ENCODE assay signal across 1 cellular context in the genomic region with DNA sequence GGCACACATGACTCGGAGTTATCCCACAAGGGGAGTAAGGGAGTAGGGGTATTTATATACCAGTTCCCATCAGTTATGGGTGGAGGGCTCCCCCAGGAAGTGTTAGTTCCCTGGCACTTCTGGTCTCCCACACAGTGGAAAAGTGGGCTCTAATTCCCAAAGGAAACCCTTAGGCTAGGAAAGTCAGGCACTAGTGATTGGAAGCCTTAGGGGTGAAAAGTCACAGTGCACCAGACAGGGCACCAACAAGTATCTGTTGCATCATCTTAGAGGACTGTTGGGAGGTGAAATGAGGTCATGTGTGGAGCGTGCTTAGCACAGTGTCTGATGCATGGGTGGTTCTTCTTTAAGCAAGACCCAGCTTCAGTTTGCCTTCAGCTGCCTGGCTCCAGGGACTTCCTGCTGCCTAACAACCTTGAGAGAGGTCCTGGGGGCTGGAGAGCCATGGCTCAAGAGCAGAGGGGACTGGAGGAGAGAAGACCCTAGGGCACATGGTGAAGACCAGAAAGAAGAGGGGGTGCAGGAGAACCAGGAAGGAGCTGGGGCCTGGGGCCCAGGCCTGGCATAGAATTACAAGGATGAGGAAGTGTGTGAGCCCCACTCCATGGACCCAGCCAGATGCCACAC.
TF ChIP-seq lines count a peak whose summit lies in the region.

No MANE protein-coding gene starts in this region.

TF ChIP-seq in K562, 482 proteins besides CTCF, POLR2A, EP300 and RAD21 (continued from another document and continues in another):
- TF ChIP-seq, protein P1, sequence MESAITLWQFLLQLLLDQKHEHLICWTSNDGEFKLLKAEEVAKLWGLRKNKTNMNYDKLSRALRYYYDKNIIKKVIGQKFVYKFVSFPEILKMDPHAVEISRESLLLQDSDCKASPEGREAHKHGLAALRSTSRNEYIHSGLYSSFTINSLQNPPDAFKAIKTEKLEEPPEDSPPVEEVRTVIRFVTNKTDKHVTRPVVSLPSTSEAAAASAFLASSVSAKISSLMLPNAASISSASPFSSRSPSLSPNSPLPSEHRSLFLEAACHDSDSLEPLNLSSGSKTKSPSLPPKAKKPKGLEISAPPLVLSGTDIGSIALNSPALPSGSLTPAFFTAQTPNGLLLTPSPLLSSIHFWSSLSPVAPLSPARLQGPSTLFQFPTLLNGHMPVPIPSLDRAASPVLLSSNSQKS (CRISPR knock-in tag; IDR thresholded peaks at IDR 0.05), result no peak
- TF ChIP-seq MAFK (IDR thresholded peaks at IDR 0.05; ENCODE audit: low read length) (no peak), ZNF12 (CRISPR knock-in tag; IDR thresholded peaks at IDR 0.05) (no peak), FOXM1 (IDR thresholded peaks at IDR 0.05; ENCODE audit: low read depth) (no peak), FOXM1 (CRISPR knock-in tag; IDR thresholded peaks at IDR 0.05; ENCODE audit: low read depth) (no peak), RFX5 (IDR thresholded peaks at IDR 0.05; ENCODE audit: low read depth, low read length) (no peak), SREBF1 (IDR thresholded peaks at IDR 0.05; ENCODE audit: borderline replicate concordance, low read depth, low read length) (no peak), ZNF232 (CRISPR knock-in tag; IDR thresholded peaks at IDR 0.05) (no peak), HNRNPL (IDR thresholded peaks at IDR 0.05; ENCODE audit: low read depth, low read length) (no peak), ZNF778 (CRISPR knock-in tag; IDR thresholded peaks at IDR 0.05) (no peak), NR2C2 (CRISPR knock-in tag; IDR thresholded peaks at IDR 0.05) (peak; percentile 73; the same call in 1 of the 2 replicates), NR2C2 (tag; IDR thresholded peaks at IDR 0.05) (peak; percentile 96), CHCHD3 (CRISPR knock-in tag; IDR thresholded peaks at IDR 0.05) (no peak), FOXK2 (conservative IDR thresholded peaks at IDR 0.05 in 1 of 2, IDR thresholded peaks at IDR 0.05 in 1 of 2; ENCODE audit: low read depth in 2 of 2) (no peak), GABPB1 (CRISPR knock-in tag; IDR thresholded peaks at IDR 0.05) (no peak), C11orf30 (IDR thresholded peaks at IDR 0.05; ENCODE audit: low read depth) (no peak), CREBBP (IDR thresholded peaks at IDR 0.05; ENCODE audit: low read depth, low read length) (no peak), SMAD1 (IDR thresholded peaks at IDR 0.05; ENCODE audit: low read depth, low read length, partially characterized antibody) (no peak), HNRNPLL (IDR thresholded peaks at IDR 0.05; ENCODE audit: low read depth, low read length, poor library complexity, severe bottlenecking) (no peak), PTTG1 (tag; IDR thresholded peaks at IDR 0.05; ENCODE audit: low read depth) (no peak; the same call in 1 of the 2 replicates), SP2 (IDR thresholded peaks at IDR 0.05; ENCODE audit: extremely low read depth, low read depth, low read length, poor library complexity, severe bottlenecking) (no peak), FOXJ2 (tag; IDR thresholded peaks at IDR 0.05) (no peak), FOXP1 (CRISPR knock-in tag; IDR thresholded peaks at IDR 0.05) (no peak), POLR3A (IDR thresholded peaks at IDR 0.05; ENCODE audit: borderline replicate concordance, extremely low read depth, insufficient read depth, insufficient read length) (no peak), TSC22D4 (tag; IDR thresholded peaks at IDR 0.05) (no peak), ZNF76 (CRISPR knock-in tag; IDR thresholded peaks at IDR 0.05; ENCODE audit: borderline replicate concordance) (peak; percentile 12; the same call in 1 of the 2 replicates), TCF7L2 (IDR thresholded peaks at IDR 0.05; ENCODE audit: low read depth, low read length) (no peak), NR3C1 (CRISPR knock-in tag; IDR thresholded peaks at IDR 0.05) (no peak), NONO (IDR thresholded peaks at IDR 0.05; ENCODE audit: low read depth in 2 of 2, low read length in 1 of 2) (no peak), FOXJ3 (CRISPR knock-in tag; IDR thresholded peaks at IDR 0.05) (no peak), TBP (optimal IDR thresholded peaks at IDR 0.05; ENCODE audit: low read depth, low read length) (no peak), ZNF695 (CRISPR knock-in tag; IDR thresholded peaks at IDR 0.05) (no peak), ZNF3 (CRISPR knock-in tag; IDR thresholded peaks at IDR 0.05) (no peak), TCF7 (IDR thresholded peaks at IDR 0.05; ENCODE audit: borderline replicate concordance) (no peak), KLF1 (tag; IDR thresholded peaks at IDR 0.05) (no peak), ZNF143 (CRISPR knock-in tag; IDR thresholded peaks at IDR 0.05) (no peak), MYNN (IDR thresholded peaks at IDR 0.05) (no peak), MYNN (CRISPR knock-in tag; IDR thresholded peaks at IDR 0.05) (no peak), DIDO1 (tag; IDR thresholded peaks at IDR 0.05; ENCODE audit: low read depth) (no peak), ARID2 (IDR thresholded peaks at IDR 0.05) (no peak), ZNF140 (CRISPR knock-in tag; IDR thresholded peaks at IDR 0.05) (no peak), NUFIP1 (IDR thresholded peaks at IDR 0.05; ENCODE audit: partially characterized antibody) (no peak), KLF16 (IDR thresholded peaks at IDR 0.05) (no peak), ZNF174 (CRISPR knock-in tag; IDR thresholded peaks at IDR 0.05) (no peak), LCOR (CRISPR knock-in tag; IDR thresholded peaks at IDR 0.05) (no peak), MEIS2 (IDR thresholded peaks at IDR 0.05; ENCODE audit: partially characterized antibody) (no peak), NFRKB (IDR thresholded peaks at IDR 0.05; ENCODE audit: low read depth) (peak; percentile 65; the same call in 1 of the 2 replicates), CREM (IDR thresholded peaks at IDR 0.05; ENCODE audit: low read depth) (peak; percentile 63; the same call in 1 of the 2 replicates), MYBL2 (IDR thresholded peaks at IDR 0.05; ENCODE audit: low read depth) (no peak), MYBL2 (CRISPR knock-in tag; IDR thresholded peaks at IDR 0.05; ENCODE audit: borderline replicate concordance) (no peak), ELF2 (CRISPR knock-in tag; IDR thresholded peaks at IDR 0.05) (no peak), NR2F6 (CRISPR knock-in tag; IDR thresholded peaks at IDR 0.05) (no peak), ZNF41 (CRISPR knock-in tag; conservative IDR thresholded peaks at IDR 0.05) (no peak), CBX3 (IDR thresholded peaks at IDR 0.05; ENCODE audit: borderline replicate concordance in 1 of 2, low read length in 2 of 2) (no peak)
- TF ChIP-seq, protein P2, sequence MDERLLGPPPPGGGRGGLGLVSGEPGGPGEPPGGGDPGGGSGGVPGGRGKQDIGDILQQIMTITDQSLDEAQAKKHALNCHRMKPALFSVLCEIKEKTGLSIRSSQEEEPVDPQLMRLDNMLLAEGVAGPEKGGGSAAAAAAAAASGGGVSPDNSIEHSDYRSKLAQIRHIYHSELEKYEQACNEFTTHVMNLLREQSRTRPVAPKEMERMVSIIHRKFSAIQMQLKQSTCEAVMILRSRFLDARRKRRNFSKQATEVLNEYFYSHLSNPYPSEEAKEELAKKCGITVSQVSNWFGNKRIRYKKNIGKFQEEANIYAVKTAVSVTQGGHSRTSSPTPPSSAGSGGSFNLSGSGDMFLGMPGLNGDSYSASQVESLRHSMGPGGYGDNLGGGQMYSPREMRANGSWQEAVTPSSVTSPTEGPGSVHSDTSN (CRISPR knock-in tag; IDR thresholded peaks at IDR 0.05; ENCODE audit: low read depth), result no peak
- TF ChIP-seq, protein P2 (tag; conservative IDR thresholded peaks at IDR 0.05; ENCODE audit: low read depth), result no peak
- TF ChIP-seq, protein P3, sequence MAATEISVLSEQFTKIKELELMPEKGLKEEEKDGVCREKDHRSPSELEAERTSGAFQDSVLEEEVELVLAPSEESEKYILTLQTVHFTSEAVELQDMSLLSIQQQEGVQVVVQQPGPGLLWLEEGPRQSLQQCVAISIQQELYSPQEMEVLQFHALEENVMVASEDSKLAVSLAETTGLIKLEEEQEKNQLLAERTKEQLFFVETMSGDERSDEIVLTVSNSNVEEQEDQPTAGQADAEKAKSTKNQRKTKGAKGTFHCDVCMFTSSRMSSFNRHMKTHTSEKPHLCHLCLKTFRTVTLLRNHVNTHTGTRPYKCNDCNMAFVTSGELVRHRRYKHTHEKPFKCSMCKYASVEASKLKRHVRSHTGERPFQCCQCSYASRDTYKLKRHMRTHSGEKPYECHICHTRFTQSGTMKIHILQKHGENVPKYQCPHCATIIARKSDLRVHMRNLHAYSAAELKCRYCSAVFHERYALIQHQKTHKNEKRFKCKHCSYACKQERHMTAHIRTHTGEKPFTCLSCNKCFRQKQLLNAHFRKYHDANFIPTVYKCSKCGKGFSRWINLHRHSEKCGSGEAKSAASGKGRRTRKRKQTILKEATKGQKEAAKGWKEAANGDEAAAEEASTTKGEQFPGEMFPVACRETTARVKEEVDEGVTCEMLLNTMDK (IDR thresholded peaks at IDR 0.05; ENCODE audit: borderline replicate concordance, insufficient read depth, low read depth, low read length, poor library complexity, severe bottlenecking), result no peak
- TF ChIP-seq, protein P4, sequence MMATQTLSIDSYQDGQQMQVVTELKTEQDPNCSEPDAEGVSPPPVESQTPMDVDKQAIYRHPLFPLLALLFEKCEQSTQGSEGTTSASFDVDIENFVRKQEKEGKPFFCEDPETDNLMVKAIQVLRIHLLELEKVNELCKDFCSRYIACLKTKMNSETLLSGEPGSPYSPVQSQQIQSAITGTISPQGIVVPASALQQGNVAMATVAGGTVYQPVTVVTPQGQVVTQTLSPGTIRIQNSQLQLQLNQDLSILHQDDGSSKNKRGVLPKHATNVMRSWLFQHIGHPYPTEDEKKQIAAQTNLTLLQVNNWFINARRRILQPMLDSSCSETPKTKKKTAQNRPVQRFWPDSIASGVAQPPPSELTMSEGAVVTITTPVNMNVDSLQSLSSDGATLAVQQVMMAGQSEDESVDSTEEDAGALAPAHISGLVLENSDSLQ (IDR thresholded peaks at IDR 0.05), result no peak
- TF ChIP-seq, protein P5, sequence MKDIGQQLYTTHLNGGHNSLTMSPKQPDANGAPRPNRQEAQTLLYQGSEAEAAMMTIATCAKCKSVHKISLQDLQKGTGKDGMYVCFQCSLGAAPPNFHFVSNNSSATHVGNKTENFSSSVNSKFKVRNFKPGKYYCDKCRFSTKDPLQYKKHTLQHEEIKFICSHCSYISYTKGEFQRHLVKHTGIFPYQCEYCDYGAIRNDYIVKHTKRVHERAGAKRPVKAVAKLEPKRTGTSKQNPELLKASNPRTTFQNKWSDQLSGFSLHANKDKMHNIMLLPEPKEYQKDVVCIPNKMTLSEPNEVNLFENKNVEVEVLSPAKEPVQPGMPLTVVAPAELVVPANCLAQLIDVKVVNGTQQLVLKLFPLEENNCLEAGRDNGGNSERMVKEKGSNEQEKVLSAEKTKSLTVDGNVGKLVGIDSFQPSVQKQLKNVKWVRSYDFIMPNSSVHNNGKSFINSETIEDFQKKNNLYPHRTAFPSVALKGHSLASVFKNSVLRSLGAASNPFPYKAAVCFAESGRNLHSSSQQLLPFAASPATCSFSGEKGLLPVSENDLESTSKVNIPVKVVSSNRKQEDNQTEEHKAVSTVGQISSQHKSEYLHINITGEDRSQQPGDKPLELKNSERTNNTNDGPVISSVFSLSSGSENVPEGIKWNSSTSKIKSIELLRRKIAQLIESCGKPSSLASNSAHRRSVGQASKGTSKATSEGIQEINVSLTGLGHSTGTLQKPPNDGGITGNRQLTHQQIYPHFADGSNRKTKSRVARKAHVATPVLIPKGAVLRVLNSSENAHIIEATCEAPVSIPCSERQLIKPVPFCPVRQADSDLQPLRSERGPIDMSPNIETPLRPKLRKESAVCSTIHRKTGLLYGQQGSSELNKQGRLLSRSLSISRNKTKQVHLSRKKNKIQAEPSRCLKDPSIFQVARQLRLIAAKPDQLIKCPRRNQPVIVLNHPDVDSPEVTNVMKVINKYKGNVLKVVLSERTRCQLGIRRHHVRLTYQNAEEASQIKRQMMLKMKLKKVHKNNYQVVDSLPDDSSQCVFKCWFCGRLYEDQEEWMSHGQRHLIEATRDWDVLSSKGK (CRISPR knock-in tag; IDR thresholded peaks at IDR 0.05), result no peak
- TF ChIP-seq, protein P6, sequence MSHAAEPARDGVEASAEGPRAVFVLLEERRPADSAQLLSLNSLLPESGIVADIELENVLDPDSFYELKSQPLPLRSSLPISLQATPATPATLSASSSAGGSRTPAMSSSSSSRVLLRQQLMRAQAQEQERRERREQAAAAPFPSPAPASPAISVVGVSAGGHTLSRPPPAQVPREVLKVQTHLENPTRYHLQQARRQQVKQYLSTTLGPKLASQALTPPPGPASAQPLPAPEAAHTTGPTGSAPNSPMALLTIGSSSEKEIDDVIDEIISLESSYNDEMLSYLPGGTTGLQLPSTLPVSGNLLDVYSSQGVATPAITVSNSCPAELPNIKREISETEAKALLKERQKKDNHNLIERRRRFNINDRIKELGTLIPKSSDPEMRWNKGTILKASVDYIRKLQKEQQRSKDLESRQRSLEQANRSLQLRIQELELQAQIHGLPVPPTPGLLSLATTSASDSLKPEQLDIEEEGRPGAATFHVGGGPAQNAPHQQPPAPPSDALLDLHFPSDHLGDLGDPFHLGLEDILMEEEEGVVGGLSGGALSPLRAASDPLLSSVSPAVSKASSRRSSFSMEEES (CRISPR knock-in tag; IDR thresholded peaks at IDR 0.05), result no peak
- TF ChIP-seq, protein P7, sequence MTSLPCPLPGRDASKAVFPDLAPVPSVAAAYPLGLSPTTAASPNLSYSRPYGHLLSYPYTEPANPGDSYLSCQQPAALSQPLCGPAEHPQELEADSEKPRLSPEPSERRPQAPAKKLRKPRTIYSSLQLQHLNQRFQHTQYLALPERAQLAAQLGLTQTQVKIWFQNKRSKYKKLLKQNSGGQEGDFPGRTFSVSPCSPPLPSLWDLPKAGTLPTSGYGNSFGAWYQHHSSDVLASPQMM (CRISPR knock-in tag; IDR thresholded peaks at IDR 0.05), result no peak
